Comparison of ENCODE assay signal across 12 cellular contexts in the genomic region with DNA sequence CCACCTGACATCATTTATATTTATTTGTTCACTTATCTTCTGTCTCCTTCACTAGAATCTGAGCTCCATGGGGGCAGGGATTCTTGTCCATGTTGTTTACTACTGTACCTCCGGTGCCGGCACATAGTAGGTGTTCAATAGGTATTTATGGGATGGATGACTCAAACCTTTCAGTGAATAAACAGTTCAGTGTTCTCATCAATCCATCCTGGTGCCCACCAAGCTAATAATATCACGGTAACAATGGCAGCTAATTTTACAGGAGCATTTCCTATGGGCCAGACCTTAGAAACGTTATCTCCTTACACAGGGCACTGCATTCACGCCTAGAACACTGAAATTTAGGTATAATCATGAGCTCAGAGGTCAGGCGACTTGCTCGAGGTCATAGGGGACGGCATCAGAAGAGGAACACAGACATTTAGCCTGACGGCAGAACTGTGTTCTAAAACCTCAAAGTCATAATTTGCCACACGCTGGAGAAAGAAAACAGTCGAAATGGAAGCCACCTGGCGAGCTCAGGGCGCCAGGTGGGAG. TPM values are rescaled to one million over a fixed set of nuclear protein-coding genes. Genes with fewer than 3 reads are reported as not detected.
DNase-seq lines count a peak whose midpoint lies in the region; ATAC-seq and TF ChIP-seq lines count a peak whose summit lies in the region.
"Had no signal": no experiment of that assay in that cellular context is flagged by ENCODE, and none has a peak within 500 bp of the region (broad histone marks: within the 10 kb centered on the region; RNA-seq: fewer than 3 reads in every experiment).

No MANE protein-coding gene starts in this region.

- DNase-seq in DMS153 treated with DMSO at 0.1 percent for 48 hours (lab: John Stamatoyannopoulos, UW; ENCODE audit: unreplicated experiment) (peak; percentile 40), DMS153 (lab: John Stamatoyannopoulos, UW) (no peak), astrocyte of the cerebellum (ENCODE audit: low read depth) (no peak), natural killer cell (no peak)
- no peak for DNase-seq in stimulated activated CD4-positive, alpha-beta T cell treated with anti-CD3 and anti-CD28 coated beads, Interleukin-2, amount 100 ng/mL, for 48 hours
- DNase-seq: 8988T, GDM1 had no signal

- ATAC-seq in natural killer cell (no peak), GM19395 (IDR thresholded peaks at IDR 0.05; ENCODE audit: unreplicated experiment) (no peak), GM21825 (IDR thresholded peaks at IDR 0.05; ENCODE audit: unreplicated experiment) (no peak)

- H3K27me3 ChIP-seq in HUES48 (ENCODE audit: control insufficient read depth, insufficient read depth, low read length), result no peaks in the 10 kb centered on the region

- peaks cover 2% of the 10 kb centered on the region for H3K36me3 ChIP-seq in HUES48 (ENCODE audit: control insufficient read depth, insufficient read depth, low read length)
- H3K36me3 ChIP-seq: ascending aorta, SJSA1 had no signal

- H3K9ac ChIP-seq in HUES48 (ENCODE audit: low read depth, low read length), result peak overlapping the region; percentile 93

- H3K9me3 ChIP-seq in HUES48 (ENCODE audit: control insufficient read depth, insufficient read depth, low read length), result no peaks in the 10 kb centered on the region
- H3K9me3 ChIP-seq: ascending aorta, SJSA1 had no signal

- H3K27ac ChIP-seq in HUES48 (ENCODE audit: low read depth, low read length), result peak overlapping the region; percentile 96
- H3K27ac ChIP-seq: ascending aorta, SJSA1 had no signal

- H3K4me3 Mint-ChIP-seq in natural killer cell, result peak overlapping the region; percentile 87

- intact Hi-C loops in natural killer cell (cut with micrococcal nuclease), result no loop called here

- in situ Hi-C loops in astrocyte of the cerebellum (cut with HindIII; ENCODE audit: low sequenced_read_pairs), result no loop called here

- H3K36me3 Mint-ChIP-seq in natural killer cell, result no peaks in the 10 kb centered on the region

- H3K4me1 Mint-ChIP-seq in natural killer cell, result peaks cover 38 to 41% of the 10 kb centered on the region in 2 donors

- H3K4me1 ChIP-seq in HUES48 (ENCODE audit: control insufficient read depth, insufficient read depth, low read length), result peaks cover 30% of the 10 kb centered on the region

- H3K27ac Mint-ChIP-seq in natural killer cell, result peak overlapping the region; percentile 35 to 37

- no peaks in the 10 kb centered on the region for H3K9me3 Mint-ChIP-seq in natural killer cell

- peaks cover 0 to 22% of the 10 kb centered on the region in 2 donors for H3K27me3 Mint-ChIP-seq in natural killer cell (ENCODE audit: low read depth in 2 of 2)

- H3K4me3 ChIP-seq in HUES48 (ENCODE audit: low read depth, low read length) (peak overlapping the region; percentile 68), astrocyte of the cerebellum (ENCODE audit: low read depth, low read length) (peak overlapping the region; percentile 38)
- H3K4me3 ChIP-seq: SJSA1 had no signal

- TF ChIP-seq CTCF in astrocyte of the cerebellum (IDR thresholded peaks at IDR 0.05; ENCODE audit: low read depth, low read length, missing control alignments) (no peak), natural killer cell (IDR thresholded peaks at IDR 0.05) (no peak)

RNA-seq across cellular contexts. Expression of a gene that starts 1.3 kb away (rescaled TPM):
- total RNA-seq in natural killer cell, result 10 to 100 TPM; 10.9 to 24.9 (median 12.1) TPM
- total RNA-seq: SJSA1 had no signal

RNA-seq across cellular contexts. Expression of a gene that starts 9.3 kb away (rescaled TPM):
- total RNA-seq in natural killer cell, result 10 to 100 TPM; 50.6 to 66.0 (median 60.4) TPM

RNA-seq across cellular contexts. Expression of a gene that starts 26.2 kb away (rescaled TPM):
- total RNA-seq in natural killer cell, result 10 to 100 TPM; 22.6 to 38.0 (median 28.1) TPM

RNA-seq across cellular contexts. Expression of a gene that starts 35.5 kb away (rescaled TPM):
- total RNA-seq in natural killer cell, result 10 to 100 TPM; 57.6 to 79.1 (median 69.8) TPM

RNA-seq across cellular contexts. Expression of a gene that starts 36.0 kb away (rescaled TPM):
- total RNA-seq in natural killer cell, result 1 to 10 TPM; 5.9 to 7.9 (median 6.7) TPM
- total RNA-seq: SJSA1 had no signal
